Comparison of ENCODE assay signal across 1 cellular context in genomic region chr12:22544038-22544979, GRCh38.
TF ChIP-seq lines count a peak whose summit lies in the region.

Gene C2CD5, minus strand, starts transcription at chr12:22544542. Its CDS starts 392 bp downstream, at chr12:22544150.

TF ChIP-seq in WTC11, 78 proteins besides CTCF, POLR2A, EP300 and RAD21 (continued from another document and continues in another):
- TF ChIP-seq CDX4 (CRISPR knock-in tag; IDR thresholded peaks at IDR 0.05; ENCODE audit: borderline replicate concordance) (no peak), HMGXB4 (CRISPR knock-in tag; IDR thresholded peaks at IDR 0.05) (no peak), ZBTB43 (CRISPR knock-in tag; IDR thresholded peaks at IDR 0.05) (no peak), FOXP4 (CRISPR knock-in tag; IDR thresholded peaks at IDR 0.05) (peak; percentile 43), TEAD1 (CRISPR knock-in tag; IDR thresholded peaks at IDR 0.05) (peak; percentile 89), ELF4 (CRISPR knock-in tag; IDR thresholded peaks at IDR 0.05; ENCODE audit: low read depth) (no peak), USF2 (CRISPR knock-in tag; IDR thresholded peaks at IDR 0.05) (0 out of 2 replicates have a peak, but pooled peaks have one; percentile 32), ZNF263 (CRISPR knock-in tag; IDR thresholded peaks at IDR 0.05; ENCODE audit: low read depth) (no peak), ZNF281 (CRISPR knock-in tag; IDR thresholded peaks at IDR 0.05) (peak; percentile 79; the same call in 1 of the 2 replicates), TP53 (CRISPR knock-in tag; IDR thresholded peaks at IDR 0.05) (no peak), NFATC4 (CRISPR knock-in tag; IDR thresholded peaks at IDR 0.05) (no peak), KAT7 (CRISPR knock-in tag; IDR thresholded peaks at IDR 0.05; ENCODE audit: borderline replicate concordance) (no peak; the same call in 1 of the 2 replicates), USF1 (CRISPR knock-in tag; IDR thresholded peaks at IDR 0.05) (peak; percentile 37; the same call in 1 of the 2 replicates), STAT6 (CRISPR knock-in tag; conservative IDR thresholded peaks at IDR 0.05; ENCODE audit: low read depth) (0 out of 2 replicates have a peak, but pooled peaks have one; percentile 47), PREB (CRISPR knock-in tag; IDR thresholded peaks at IDR 0.05; ENCODE audit: borderline replicate concordance) (0 out of 2 replicates have a peak, but pooled peaks have one; percentile 44), JUN (CRISPR knock-in tag; IDR thresholded peaks at IDR 0.05) (no peak), ZNF232 (CRISPR knock-in tag; IDR thresholded peaks at IDR 0.05) (no peak; the same call in 1 of the 2 replicates), ESRRA (CRISPR knock-in tag; IDR thresholded peaks at IDR 0.05; ENCODE audit: borderline replicate concordance) (0 out of 2 replicates have a peak, but pooled peaks have one; percentile 42), IRF2 (CRISPR knock-in tag; IDR thresholded peaks at IDR 0.05; ENCODE audit: borderline replicate concordance, low read depth) (no peak), MLX (CRISPR knock-in tag; IDR thresholded peaks at IDR 0.05) (no peak), MAX (CRISPR knock-in tag; IDR thresholded peaks at IDR 0.05) (peak; percentile 93), PRDM15 (CRISPR knock-in tag; IDR thresholded peaks at IDR 0.05) (no peak), FOXP1 (CRISPR knock-in tag; IDR thresholded peaks at IDR 0.05; ENCODE audit: borderline replicate concordance) (peak; percentile 63; the same call in 1 of the 2 replicates), ATF6 (CRISPR knock-in tag; IDR thresholded peaks at IDR 0.05) (no peak), MYBL2 (CRISPR knock-in tag; IDR thresholded peaks at IDR 0.05) (peak; percentile 88), ZNF671 (CRISPR knock-in tag; IDR thresholded peaks at IDR 0.05) (no peak), E2F4 (CRISPR knock-in tag; IDR thresholded peaks at IDR 0.05; ENCODE audit: borderline replicate concordance, low read depth) (0 out of 2 replicates have a peak, but pooled peaks have one; percentile 47), SP1 (CRISPR knock-in tag; conservative IDR thresholded peaks at IDR 0.05) (peak; percentile 95), NR3C1 (CRISPR knock-in tag; conservative IDR thresholded peaks at IDR 0.05; ENCODE audit: low read depth) (no peak), CREM (CRISPR knock-in tag; IDR thresholded peaks at IDR 0.05) (peak; percentile 52; the same call in 1 of the 2 replicates)
